In genomic region chr18:53527365-53527764, GRCh38 we compare ENCODE assay signal across 1 cellular context.
TF ChIP-seq lines count a peak whose summit lies in the region.

No MANE protein-coding gene starts in this region.

TF ChIP-seq in HepG2, 621 proteins besides CTCF, POLR2A, EP300 and RAD21 (continued from another document):
- TF ChIP-seq ZNF382 (CRISPR knock-in tag; IDR thresholded peaks at IDR 0.05; ENCODE audit: borderline replicate concordance): no peak
- no peak for TF ChIP-seq FOXP4 (CRISPR knock-in tag; IDR thresholded peaks at IDR 0.05)
- no peak for TF ChIP-seq CHD4 (IDR thresholded peaks at IDR 0.05; ENCODE audit: borderline replicate concordance, low read length)
TF ChIP-seq in HepG2: peak in this region for 1.
